12 cellular contexts compared by ENCODE assay signal in genomic region chr20:54479138-54479906, GRCh38. TPM values are rescaled to one million over a fixed set of nuclear protein-coding genes. Genes with fewer than 3 reads are reported as not detected.
DNase-seq lines count a peak whose midpoint lies in the region; ATAC-seq and TF ChIP-seq lines count a peak whose summit lies in the region.
"Had no signal": no experiment of that assay in that cellular context is flagged by ENCODE, and none has a peak within 500 bp of the region (broad histone marks: within the 10 kb centered on the region; RNA-seq: fewer than 3 reads in every experiment).

No MANE protein-coding gene starts in this region.

- no peak overlapping the region for H3K27ac Mint-ChIP-seq in activated T-helper 2 cell treated with anti-CD3 and anti-CD28 coated beads, Interferon-gamma antibody, Interleukin-2, Interleukin-4, amounts not matched to agents 10 μg/mL and 5 μg/mL and 100 μg/mL, durations not matched to agents 14 hours and 24 hours and 36 hours

- H2AFZ ChIP-seq in neural cell (ENCODE audit: low read depth, low read length) = no peak overlapping the region
- H2AFZ ChIP-seq: parathyroid adenoma had no signal

- H3K4me3 Mint-ChIP-seq in activated T-helper 2 cell treated with anti-CD3 and anti-CD28 coated beads, Interferon-gamma antibody, Interleukin-2, Interleukin-4, amounts not matched to agents 10 μg/mL and 5 μg/mL and 100 μg/mL, durations not matched to agents 14 hours and 24 hours and 36 hours (ENCODE audit: low read depth) = no peak overlapping the region

- intact Hi-C loops in activated T-helper 2 cell treated with anti-CD3 and anti-CD28 coated beads, Interferon-gamma antibody, Interleukin-2, Interleukin-4, amounts not matched to agents 10 μg/mL and 5 μg/mL and 100 μg/mL, durations not matched to agents 14 hours and 24 hours and 36 hours (cut with micrococcal nuclease) = loop anchor here (10.0 kb wide), 2 partner anchors 155 to 255 kb away; no protein-coding TSS in a partner anchor

- peaks cover 30% of the 10 kb centered on the region for H3K27me3 Mint-ChIP-seq in activated T-helper 2 cell treated with anti-CD3 and anti-CD28 coated beads, Interferon-gamma antibody, Interleukin-2, Interleukin-4, amounts not matched to agents 10 μg/mL and 5 μg/mL and 100 μg/mL, durations not matched to agents 14 hours and 24 hours and 36 hours (ENCODE audit: low read depth)

- no peak overlapping the region for H3K9ac ChIP-seq in neural cell (ENCODE audit: low read length)
- H3K9ac ChIP-seq: parathyroid adenoma had no signal

- H3K36me3 ChIP-seq in neural cell (ENCODE audit: insufficient read depth, low read length) = no peaks in the 10 kb centered on the region

- H3K27me3 ChIP-seq in HL-60 (ENCODE audit: insufficient read depth, poor library complexity, severe bottlenecking) (peaks cover 38% of the 10 kb centered on the region), neural cell (ENCODE audit: insufficient read depth, low read depth, low read length) (peaks cover 23% of the 10 kb centered on the region)

- ATAC-seq in HG03460 (IDR thresholded peaks at IDR 0.05; ENCODE audit: unreplicated experiment) = no peak

- no peak overlapping the region for H3K4me2 ChIP-seq in neural cell (ENCODE audit: low read length)

- no peaks in the 10 kb centered on the region for H3K9me2 ChIP-seq in neural cell (ENCODE audit: insufficient read depth, low read length)

- no peak overlapping the region for H3K4me3 ChIP-seq in HL-60 (replicated peaks; ENCODE audit: insufficient read depth, low read length)
- H3K4me3 ChIP-seq in astrocyte of the cerebellum (ENCODE audit: low read depth, low read length) = no peak overlapping the region
- no peak overlapping the region for H3K4me3 ChIP-seq in neural cell (ENCODE audit: low read length)

- no peaks in the 10 kb centered on the region for H3K36me3 Mint-ChIP-seq in activated T-helper 2 cell treated with anti-CD3 and anti-CD28 coated beads, Interferon-gamma antibody, Interleukin-2, Interleukin-4, amounts not matched to agents 10 μg/mL and 5 μg/mL and 100 μg/mL, durations not matched to agents 14 hours and 24 hours and 36 hours (ENCODE audit: low read depth)

- H3F3A ChIP-seq in neural cell (ENCODE audit: insufficient read depth, low read length, poor library complexity, severe bottlenecking) = peaks cover 6% of the 10 kb centered on the region

- in situ Hi-C loops in astrocyte of the cerebellum (cut with HindIII; ENCODE audit: low sequenced_read_pairs) = no loop called here

- no peaks in the 10 kb centered on the region for H3K9me3 Mint-ChIP-seq in activated T-helper 2 cell treated with anti-CD3 and anti-CD28 coated beads, Interferon-gamma antibody, Interleukin-2, Interleukin-4, amounts not matched to agents 10 μg/mL and 5 μg/mL and 100 μg/mL, durations not matched to agents 14 hours and 24 hours and 36 hours

- DNase-seq in NCI-H82 (lab: John Stamatoyannopoulos, UW) (peak; percentile 30), NCI-H82 treated with DMSO at 0.1 percent for 48 hours (lab: John Stamatoyannopoulos, UW; ENCODE audit: unreplicated experiment) (no peak), HL-60 (ENCODE audit: low read depth in 1 of 2, low spot score in 1 of 2) (no peak), astrocyte of the cerebellum (ENCODE audit: low read depth) (no peak), SK-N-DZ (ENCODE audit: low spot score) (no peak)
- DNase-seq in activated T-helper 2 cell treated with anti-CD3 and anti-CD28 coated beads, Interferon-gamma antibody, Interleukin-2, Interleukin-4, amounts not matched to agents 10 μg/mL and 5 μg/mL and 100 μg/mL, durations not matched to agents 14 hours and 24 hours and 36 hours (ENCODE audit: low spot score) = no peak
- DNase-seq: activated CD4-positive, alpha-beta T cell treated with anti-CD3 and anti-CD28 coated beads, Interleukin-2, amount 50 U/mL, for 48 hours; hippocampal formation; Kasumi-1 had no signal

- TF ChIP-seq CTCF in HL-60 (IDR thresholded peaks at IDR 0.05; ENCODE audit: insufficient read depth, low read length) = peak; percentile 6
- TF ChIP-seq CTCF in astrocyte of the cerebellum (IDR thresholded peaks at IDR 0.05; ENCODE audit: low read depth, low read length, missing control alignments) = peak; percentile 57
- peak; percentile 41 for TF ChIP-seq CTCF in neural cell (IDR thresholded peaks at IDR 0.05; ENCODE audit: poor library complexity, severe bottlenecking)

- TF ChIP-seq EP300 in neural cell (conservative IDR thresholded peaks at IDR 0.05; ENCODE audit: poor library complexity, severe bottlenecking) = no peak

- no peaks in the 10 kb centered on the region for H4K20me1 ChIP-seq in neural cell (ENCODE audit: insufficient read depth)

- H3K27ac ChIP-seq in HL-60 (replicated peaks) (no peak overlapping the region), neural cell (ENCODE audit: low read length) (no peak overlapping the region)
- H3K27ac ChIP-seq: parathyroid adenoma had no signal

- H3K79me2 ChIP-seq in neural cell (replicated peaks; ENCODE audit: insufficient read depth, low read length) = no peaks in the 10 kb centered on the region
- H3K79me2 ChIP-seq: parathyroid adenoma had no signal

- H3K4me1 Mint-ChIP-seq in activated T-helper 2 cell treated with anti-CD3 and anti-CD28 coated beads, Interferon-gamma antibody, Interleukin-2, Interleukin-4, amounts not matched to agents 10 μg/mL and 5 μg/mL and 100 μg/mL, durations not matched to agents 14 hours and 24 hours and 36 hours (ENCODE audit: low read depth) = peaks cover 11% of the 10 kb centered on the region

- H3K9me3 ChIP-seq in neural cell (ENCODE audit: low read length) = no peaks in the 10 kb centered on the region

- no peak for TF ChIP-seq RAD21 in neural cell (conservative IDR thresholded peaks at IDR 0.05)

TF ChIP-seq in neural cell, 6 proteins besides CTCF, POLR2A, EP300 and RAD21:
- TF ChIP-seq REST (IDR thresholded peaks at IDR 0.05; ENCODE audit: borderline replicate concordance) (no peak), TAF1 (IDR thresholded peaks at IDR 0.05; ENCODE audit: low read depth) (no peak), POLR2AphosphoS5 (IDR thresholded peaks at IDR 0.05) (no peak), EZH2 (IDR thresholded peaks at IDR 0.05; ENCODE audit: borderline replicate concordance, insufficient read depth, low read length, poor library complexity, severe bottlenecking) (no peak), MXI1 (conservative IDR thresholded peaks at IDR 0.05; ENCODE audit: poor library complexity, severe bottlenecking) (no peak), SMC3 (conservative IDR thresholded peaks at IDR 0.05; ENCODE audit: poor library complexity) (no peak)

RNA-seq across cellular contexts. Expression of gene DOK5, which starts 3.9 kb away (rescaled TPM):
- 4.6 and 5.6 TPM in 2 replicates for polyA plus RNA-seq in neural cell
- 4.6 and 5.8 TPM in 2 replicates for polyA minus RNA-seq in neural cell
- polyA plus RNA-seq in SK-N-DZ (2014; cell fraction: cytosol; rRNA removed) = not detected in 2 replicates
- polyA plus RNA-seq in SK-N-DZ (2014; cell fraction: nucleus; rRNA removed) = not detected in 2 replicates
- 2.9 and 4.7 TPM in 2 replicates for total RNA-seq in activated T-helper 2 cell treated with anti-CD3 and anti-CD28 coated beads, Interferon-gamma antibody, Interleukin-2, Interleukin-4, amounts not matched to agents 10 μg/mL and 5 μg/mL and 100 μg/mL, durations not matched to agents 14 hours and 24 hours and 36 hours

Comparison
In these comparisons a context has a peak if more than half of its experiments do, and no peak if none do; other contexts are left out.
1. CTCF ChIP-seq: peak in every context shown above with its lines; median percentile 57 in astrocyte of the cerebellum; 41 in neural cell; 6 in HL-60.